Comparison of ENCODE assay signal across 9 cellular contexts in the genomic region with DNA sequence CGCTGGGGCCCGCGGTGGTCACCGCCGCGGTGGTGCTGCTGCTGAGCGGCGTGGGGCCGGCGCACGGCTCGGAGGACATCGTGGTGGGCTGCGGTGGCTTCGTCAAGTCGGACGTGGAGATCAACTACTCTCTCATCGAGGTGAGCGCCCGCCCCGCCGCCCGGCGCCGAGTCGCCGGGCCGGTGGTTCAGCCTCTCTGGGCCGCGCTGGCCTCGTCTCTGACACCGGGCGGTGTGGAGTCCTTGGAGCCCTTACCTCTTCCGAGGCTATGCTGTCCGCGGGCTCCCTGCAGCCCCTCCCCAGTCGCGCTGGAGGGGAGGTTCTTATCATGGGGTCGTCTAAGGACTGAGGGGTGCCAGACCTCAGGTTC. TPM values are rescaled to one million over a fixed set of nuclear protein-coding genes. Genes with fewer than 3 reads are reported as not detected.
DNase-seq lines count a peak whose midpoint lies in the region; ATAC-seq, FAIRE-seq and TF ChIP-seq lines count a peak whose summit lies in the region.
"Not testable (repeated sequence)": the region's sequence is repeated elsewhere in the genome, so short reads cannot be mapped to it uniquely, and the experiment has no call there.
"Had no signal": no experiment of that assay in that cellular context is flagged by ENCODE, and none has a peak within 500 bp of the region (broad histone marks: within the 10 kb centered on the region; RNA-seq: fewer than 3 reads in every experiment).

No MANE protein-coding gene starts in this region.

- H3K9me3 ChIP-seq in SJCRH30 (replicated peaks); HepG2 (ENCODE audit: low read length): not testable (repeated sequence)

- not testable (repeated sequence) for H3K27me3 ChIP-seq in SJCRH30; HepG2 (ENCODE audit: control insufficient read depth in 1 of 2, insufficient read depth in 2 of 2, low read length in 2 of 2)

- not testable (repeated sequence) for H3K79me2 ChIP-seq in HepG2 (ENCODE audit: insufficient read depth, low read length)

- not testable (repeated sequence) for H2AFZ ChIP-seq in HepG2 (ENCODE audit: low read length)

- H3K4me3 Mint-ChIP-seq in Calu3 (ENCODE audit: low read depth, unreplicated experiment) (peak overlapping the region; percentile 72), MCF 10A (ENCODE audit: unreplicated experiment) (peak overlapping the region; percentile 72)
- H3K4me3 Mint-ChIP-seq in stimulated activated naive CD8-positive, alpha-beta T cell treated with anti-CD3 and anti-CD28 coated beads, Interleukin-15, amount 100 ng/mL, for 72 hours = not testable (repeated sequence)

- in situ Hi-C loops in HepG2 (cut with HindIII; ENCODE audit: extremely low pct_ligation_motif_present, low pct_unique_long_range_greater_than_20kb) = not testable (repeated sequence)

- not testable (repeated sequence) for H3K4me2 ChIP-seq in HepG2 (ENCODE audit: low read depth, low read length)

- not testable (repeated sequence) for H4K20me1 ChIP-seq in HepG2 (ENCODE audit: insufficient read depth, low read length)

- H3K27ac Mint-ChIP-seq in Calu3 (ENCODE audit: unreplicated experiment); MCF 10A (ENCODE audit: low read depth, unreplicated experiment); stimulated activated naive CD8-positive, alpha-beta T cell treated with anti-CD3 and anti-CD28 coated beads, Interleukin-15, amount 100 ng/mL, for 72 hours: not testable (repeated sequence)

- H3K4me3 ChIP-seq in SJCRH30 = peak overlapping the region; percentile 53
- not testable (repeated sequence) for H3K4me3 ChIP-seq in HepG2 (replicated peaks in 1 of 3; ENCODE audit: insufficient read depth in 1 of 3, low read depth in 2 of 3, low read length in 3 of 3)

- H3K4me1 ChIP-seq in SJCRH30 = not testable (repeated sequence)
- H3K4me1 ChIP-seq in HepG2 (ENCODE audit: insufficient read depth, low read length) = peaks cover 20% of the 10 kb centered on the region

- not testable (repeated sequence) for H3K27ac ChIP-seq in SJCRH30; HepG2 (ENCODE audit: extremely low read length, insufficient read depth, low read length)

- not testable (repeated sequence) for H3K36me3 Mint-ChIP-seq in Calu3 (ENCODE audit: insufficient read depth, unreplicated experiment); MCF 10A (ENCODE audit: insufficient read depth, unreplicated experiment)

- TF ChIP-seq CTCF in Calu3 (IDR thresholded peaks at IDR 0.05; ENCODE audit: unreplicated experiment); MCF 10A (IDR thresholded peaks at IDR 0.05; ENCODE audit: unreplicated experiment); HepG2 (CRISPR knock-in tag; IDR thresholded peaks at IDR 0.05): not testable (repeated sequence)

- intact Hi-C loops in Calu3 (cut with micrococcal nuclease; ENCODE audit: unreplicated experiment); MCF 10A (cut with micrococcal nuclease); HepG2 (cut with micrococcal nuclease; ENCODE audit: unreplicated experiment): not testable (repeated sequence)

- peak; percentile 30 for ATAC-seq in GM19438 (IDR thresholded peaks at IDR 0.05; ENCODE audit: low read depth, unreplicated experiment)
- peak; percentile 40 for ATAC-seq in HG02588 (IDR thresholded peaks at IDR 0.05; ENCODE audit: unreplicated experiment)
- peak; percentile 36 for ATAC-seq in HG03139 (IDR thresholded peaks at IDR 0.05; ENCODE audit: unreplicated experiment)
- peak; percentile 73 for ATAC-seq in HepG2
- ATAC-seq in stimulated activated naive CD8-positive, alpha-beta T cell treated with anti-CD3 and anti-CD28 coated beads, Interleukin-15, amount 100 ng/mL, for 72 hours = peak; percentile 61

- not testable (repeated sequence) for H3K27me3 Mint-ChIP-seq in Calu3 (ENCODE audit: unreplicated experiment); MCF 10A (ENCODE audit: insufficient read depth, unreplicated experiment); stimulated activated naive CD8-positive, alpha-beta T cell treated with anti-CD3 and anti-CD28 coated beads, Interleukin-15, amount 100 ng/mL, for 72 hours

- FAIRE-seq in HepG2 (lab: Jason Lieb, UNC) = not testable (repeated sequence)

- BruUV-seq in Calu3 (replicated peaks; lab: Mats Ljungman, UMichigan); MCF 10A (replicated peaks; lab: Mats Ljungman, UMichigan); HepG2 (replicated peaks; lab: Mats Ljungman, UMichigan): not testable (repeated sequence)

- H3K4me1 Mint-ChIP-seq in Calu3 (ENCODE audit: low read depth, unreplicated experiment); MCF 10A (ENCODE audit: insufficient read depth, unreplicated experiment): not testable (repeated sequence)
- peaks cover 10% of the 10 kb centered on the region for H3K4me1 Mint-ChIP-seq in stimulated activated naive CD8-positive, alpha-beta T cell treated with anti-CD3 and anti-CD28 coated beads, Interleukin-15, amount 100 ng/mL, for 72 hours

- CTCF ChIA-PET in Calu3 (lab: Charles Lee); MCF 10A (lab: Yijun Ruan, JAX); HepG2 (lab: Yijun Ruan, JAX; ENCODE audit: low intra/inter-chr PET ratio, low total read pairs): not testable (repeated sequence)

- not testable (repeated sequence) for TF ChIP-seq EP300 in HepG2 (IDR thresholded peaks at IDR 0.05; ENCODE audit: low read depth in 2 of 2, low read length in 2 of 2); HepG2 (CRISPR knock-in tag; IDR thresholded peaks at IDR 0.05; ENCODE audit: borderline replicate concordance)

- H3K9me3 Mint-ChIP-seq in Calu3 (ENCODE audit: low read depth, unreplicated experiment); MCF 10A (ENCODE audit: unreplicated experiment); stimulated activated naive CD8-positive, alpha-beta T cell treated with anti-CD3 and anti-CD28 coated beads, Interleukin-15, amount 100 ng/mL, for 72 hours: not testable (repeated sequence)

- TF ChIP-seq POLR2A in HepG2 (IDR thresholded peaks at IDR 0.05; ENCODE audit: insufficient read depth in 1 of 2, low read depth in 2 of 2, low read length in 2 of 2) = not testable (repeated sequence)

- WGBS in HepG2 (ENCODE audit: low lambda C conversion rate) = no CpG with 5 or more reads among the region's 39 CpGs

- not testable (repeated sequence) for TF ChIP-seq RAD21 in HepG2 (CRISPR knock-in tag; IDR thresholded peaks at IDR 0.05)

- POLR2A ChIA-PET in MCF 10A (lab: Yijun Ruan, JAX); HepG2 (lab: Yijun Ruan, JAX): not testable (repeated sequence)

- H3K9ac ChIP-seq in HepG2 (ENCODE audit: insufficient read depth, low read depth, low read length) = not testable (repeated sequence)

- not testable (repeated sequence) for DNase-seq in Calu3; SJCRH30; MCF 10A (ENCODE audit: unreplicated experiment); HepG2 (ENCODE audit: low spot score); stimulated activated naive CD8-positive, alpha-beta T cell treated with anti-CD3 and anti-CD28 coated beads, Interleukin-15, amount 100 ng/mL, for 72 hours

- not testable (repeated sequence) for H3K36me3 ChIP-seq in SJCRH30; HepG2 (replicated peaks in 1 of 2; ENCODE audit: control insufficient read depth in 1 of 2, insufficient read depth in 2 of 2, low read length in 2 of 2)

RNA-seq across cellular contexts. Expression of gene NOMO3, which starts 0.3 kb away (rescaled TPM):
- total RNA-seq in Calu3 (2022) = 90.6 and 92.5 TPM in 2 replicates
- 30.2 and 33.0 TPM in 2 replicates for total RNA-seq in SJCRH30 (2014; rRNA removed; shearing (Covaris generic))
- total RNA-seq in MCF 10A (2022) = 37.4 and 40.1 TPM in 2 replicates
- total RNA-seq in HepG2 (2016; rRNA removed; fragmentation: Illumina TruSeq; extraction: Trizol) = 17.2 and 44.0 TPM in 2 replicates
- total RNA-seq in HepG2 (2016; cell fraction: cytosol; rRNA removed; fragmentation: Illumina TruSeq; extraction: Trizol; ENCODE audit: low read depth) = 31.5 and 33.0 TPM in 2 replicates
- 14.3 and 47.7 TPM in 2 replicates for total RNA-seq in HepG2 (2016; cell fraction: insoluble cytoplasmic fraction; rRNA removed; fragmentation: Illumina TruSeq; extraction: Trizol)
- total RNA-seq in HepG2 (2016; cell fraction: membrane; rRNA removed; fragmentation: Illumina TruSeq; extraction: Trizol) = 25.3 and 26.3 TPM in 2 replicates
- total RNA-seq in HepG2 (2016; cell fraction: nucleus; rRNA removed; fragmentation: Illumina TruSeq; extraction: Trizol) = 79.2 and 109 TPM in 2 replicates
- 80.8 and 85.8 TPM in 2 replicates for polyA plus RNA-seq in HepG2 (2011; rRNA removed)
- 22.4 and 52.5 TPM in 2 replicates for polyA plus RNA-seq in HepG2 (2011; cell fraction: cytosol; rRNA removed)
- polyA plus RNA-seq in HepG2 (2011; cell fraction: nucleus; rRNA removed) = 206 and 219 TPM in 2 replicates
- polyA plus RNA-seq in HepG2 (2012) = 98.9 and 131 TPM in 2 replicates
- 2.0 and 3.3 TPM in 2 replicates for polyA plus RNA-seq in HepG2 (2016; cell fraction: cytosol; fragmentation: Illumina TruSeq; extraction: Trizol; ENCODE audit: low read depth)
- polyA plus RNA-seq in HepG2 (2016; cell fraction: insoluble cytoplasmic fraction; fragmentation: Illumina TruSeq; extraction: Trizol; ENCODE audit: low read depth) = 7.8 and 8.3 TPM in 2 replicates
- 3.5 and 4.3 TPM in 2 replicates for polyA plus RNA-seq in HepG2 (2016; cell fraction: membrane; fragmentation: Illumina TruSeq; extraction: Trizol; ENCODE audit: low read depth)
- polyA plus RNA-seq in HepG2 (2016; cell fraction: nucleus; fragmentation: Illumina TruSeq; extraction: Trizol; ENCODE audit: insufficient read depth, low read depth) = 123 and 146 TPM in 2 replicates
- polyA minus RNA-seq in HepG2 (2011; rRNA and poly(A)+ RNA removed; ENCODE audit: low replicate concordance) = 124 and 446 TPM in 2 replicates
- 66.0 and 80.2 TPM in 2 replicates for polyA minus RNA-seq in HepG2 (2011; cell fraction: cytosol; rRNA and poly(A)+ RNA removed)
- polyA minus RNA-seq in HepG2 (2011; cell fraction: nucleus; rRNA and poly(A)+ RNA removed) = 170 and 246 TPM in 2 replicates

RNA-seq across cellular contexts. Expression of gene ABCC6, which starts 9.4 kb away (rescaled TPM):
- total RNA-seq in Calu3 (2022) = 3.7 and 5.8 TPM in 2 replicates
- total RNA-seq in SJCRH30 (2014; rRNA removed; shearing (Covaris generic)) = 1.5 and 1.7 TPM in 2 replicates
- not detected in 2 replicates for total RNA-seq in MCF 10A (2022)
- total RNA-seq in HepG2 (2016; rRNA removed; fragmentation: Illumina TruSeq; extraction: Trizol) = 69.0 and 105 TPM in 2 replicates
- 46.6 and 50.0 TPM in 2 replicates for total RNA-seq in HepG2 (2016; cell fraction: cytosol; rRNA removed; fragmentation: Illumina TruSeq; extraction: Trizol; ENCODE audit: low read depth)
- total RNA-seq in HepG2 (2016; cell fraction: insoluble cytoplasmic fraction; rRNA removed; fragmentation: Illumina TruSeq; extraction: Trizol) = 66.2 and 111 TPM in 2 replicates
- 72.4 and 74.0 TPM in 2 replicates for total RNA-seq in HepG2 (2016; cell fraction: membrane; rRNA removed; fragmentation: Illumina TruSeq; extraction: Trizol)
- total RNA-seq in HepG2 (2016; cell fraction: nucleus; rRNA removed; fragmentation: Illumina TruSeq; extraction: Trizol) = 130 and 145 TPM in 2 replicates
- 82.4 and 93.6 TPM in 2 replicates for polyA plus RNA-seq in HepG2 (2011; rRNA removed)
- polyA plus RNA-seq in HepG2 (2011; cell fraction: cytosol; rRNA removed) = 54.2 and 60.1 TPM in 2 replicates
- 278 and 296 TPM in 2 replicates for polyA plus RNA-seq in HepG2 (2011; cell fraction: nucleus; rRNA removed)
- 40.5 and 55.8 TPM in 2 replicates for polyA plus RNA-seq in HepG2 (2012)
- 42.5 and 47.9 TPM in 2 replicates for polyA plus RNA-seq in HepG2 (2016; cell fraction: cytosol; fragmentation: Illumina TruSeq; extraction: Trizol; ENCODE audit: low read depth)
- polyA plus RNA-seq in HepG2 (2016; cell fraction: insoluble cytoplasmic fraction; fragmentation: Illumina TruSeq; extraction: Trizol; ENCODE audit: low read depth) = 81.9 and 89.8 TPM in 2 replicates
- polyA plus RNA-seq in HepG2 (2016; cell fraction: membrane; fragmentation: Illumina TruSeq; extraction: Trizol; ENCODE audit: low read depth) = 76.1 and 80.8 TPM in 2 replicates
- polyA plus RNA-seq in HepG2 (2016; cell fraction: nucleus; fragmentation: Illumina TruSeq; extraction: Trizol; ENCODE audit: insufficient read depth, low read depth) = 234 and 237 TPM in 2 replicates
- polyA minus RNA-seq in HepG2 (2011; rRNA and poly(A)+ RNA removed; ENCODE audit: low replicate concordance) = 3.8 and 144 TPM in 2 replicates
- 22.9 and 30.3 TPM in 2 replicates for polyA minus RNA-seq in HepG2 (2011; cell fraction: cytosol; rRNA and poly(A)+ RNA removed)
- 184 and 244 TPM in 2 replicates for polyA minus RNA-seq in HepG2 (2011; cell fraction: nucleus; rRNA and poly(A)+ RNA removed)
- total RNA-seq: HT1080 had no signal
